8 cellular contexts compared by ENCODE assay signal in genomic region chrX:123860983-123861382, GRCh38. TPM values are rescaled to one million over a fixed set of nuclear protein-coding genes. Genes with fewer than 3 reads are reported as not detected.
DNase-seq lines count a peak whose midpoint lies in the region; ATAC-seq and TF ChIP-seq lines count a peak whose summit lies in the region.

No MANE protein-coding gene starts in this region.

- peak; percentile 6 for DNase-seq in NCI-H2171 treated with DMSO at 0.1 percent for 48 hours (lab: John Stamatoyannopoulos, UW)
- no peak for DNase-seq in NCI-H2171 (lab: John Stamatoyannopoulos, UW)
- peak; percentile 23 for DNase-seq in PC-3
- no peak for DNase-seq in endodermal cell
- DNase-seq in neural crest cell (ENCODE audit: low read depth, low spot score) = no peak
- DNase-seq in GM19238 (ENCODE audit: insufficient read length, low spot score) = no peak
- DNase-seq in activated gamma-delta T cell (lab: John Stamatoyannopoulos, UW) = no peak

- H3K9me3 Mint-ChIP-seq in endodermal cell = peaks cover 66% of the 10 kb centered on the region
- H3K9me3 Mint-ChIP-seq in neural crest cell = no peaks in the 10 kb centered on the region

- no peak for ATAC-seq in PC-3
- ATAC-seq in GM21786 (IDR thresholded peaks at IDR 0.05; ENCODE audit: unreplicated experiment) = no peak

- H2AFZ ChIP-seq in PC-3 (ENCODE audit: low read length) = peak overlapping the region; percentile 69; the same call in 1 of the 2 replicates

- CTCF ChIA-PET in PC-3 (lab: Charles Lee) = no interaction called here

- H4K20me1 ChIP-seq in PC-3 (ENCODE audit: low read length) = no peaks in the 10 kb centered on the region

- H3K27me3 ChIP-seq in PC-3 (ENCODE audit: low read length) = no peaks in the 10 kb centered on the region
- no peaks in the 10 kb centered on the region for H3K27me3 ChIP-seq in endodermal cell (ENCODE audit: control insufficient read depth, insufficient read depth, low read length, poor library complexity, severe bottlenecking)

- H3K9me3 ChIP-seq in PC-3 (ENCODE audit: low read length) = no peaks in the 10 kb centered on the region
- peaks cover 17% of the 10 kb centered on the region for H3K9me3 ChIP-seq in endodermal cell (ENCODE audit: control insufficient read depth, low read length)

- BruUV-seq in PC-3 (replicated peaks; lab: Mats Ljungman, UMichigan) = no TSS peak

- peaks cover 6% of the 10 kb centered on the region for H3F3A ChIP-seq in PC-3 (ENCODE audit: low read length, unreplicated experiment)

- no peaks in the 10 kb centered on the region for H3K9me2 ChIP-seq in PC-3 (replicated peaks; ENCODE audit: low read length)

- H3K4me2 ChIP-seq in PC-3 (ENCODE audit: low read length) = peak overlapping the region; percentile 90

- peak overlapping the region; percentile 90 for H3K4me3 ChIP-seq in PC-3 (ENCODE audit: low read length)
- H3K4me3 ChIP-seq in endodermal cell (ENCODE audit: low read length) = peak overlapping the region; percentile 95

- no peaks in the 10 kb centered on the region for H3K27me3 Mint-ChIP-seq in endodermal cell (ENCODE audit: insufficient read depth)
- H3K27me3 Mint-ChIP-seq in neural crest cell (ENCODE audit: low read depth) = no peaks in the 10 kb centered on the region

- H3K4me3 Mint-ChIP-seq in endodermal cell (peak overlapping the region; percentile 81), neural crest cell (peak overlapping the region; percentile 93)

- intact Hi-C loops in PC-3 (cut with micrococcal nuclease) = loop anchor here (1.0 to 2.0 kb wide), 2 partner anchors 18 to 28 kb away; no protein-coding TSS in a partner anchor

- POLR2A ChIA-PET in PC-3 (lab: Charles Lee; ENCODE audit: unreplicated experiment) = interaction anchor here (0.5 kb wide), 1 partner anchor 21 kb away, joined by 8 read pairs; no protein-coding TSS in a partner anchor

- peak overlapping the region; percentile 58 for H3K27ac Mint-ChIP-seq in endodermal cell
- peak overlapping the region; percentile 52 for H3K27ac Mint-ChIP-seq in neural crest cell (ENCODE audit: unreplicated experiment)

- H3K4me1 Mint-ChIP-seq in endodermal cell (peaks cover 9% of the 10 kb centered on the region), neural crest cell (peaks cover 22% of the 10 kb centered on the region)

- peaks cover 11% of the 10 kb centered on the region for H3K4me1 ChIP-seq in PC-3 (ENCODE audit: insufficient read depth, low read length)
- no peaks in the 10 kb centered on the region for H3K4me1 ChIP-seq in endodermal cell (ENCODE audit: control insufficient read depth, insufficient read depth, low read length)

- H3K9ac ChIP-seq in PC-3 (ENCODE audit: low read length) = peak overlapping the region; percentile 97
- peak overlapping the region; percentile 84 for H3K9ac ChIP-seq in endodermal cell (ENCODE audit: extremely low read depth, low read length, poor library complexity, severe bottlenecking)

- no peaks in the 10 kb centered on the region for H3K36me3 ChIP-seq in PC-3 (ENCODE audit: low read depth, low read length)
- H3K36me3 ChIP-seq in endodermal cell (ENCODE audit: control insufficient read depth, insufficient read depth, low read length) = peaks cover 15% of the 10 kb centered on the region

- WGBS in endodermal cell (ENCODE audit: insufficient coverage in 1 of 2, insufficient read length in 1 of 2), 2 experiments = 29 to 34% methylated on average over 1 to 4 of the region's 4 CpGs

- H3K27ac ChIP-seq in PC-3 (ENCODE audit: low read length) = peak overlapping the region; percentile 91
- H3K27ac ChIP-seq in endodermal cell (ENCODE audit: low read depth, low read length) = peak overlapping the region; percentile 88

- peaks cover 57% of the 10 kb centered on the region for H3K79me2 ChIP-seq in PC-3 (ENCODE audit: low read length)

- peaks cover 6% of the 10 kb centered on the region for H3K36me3 Mint-ChIP-seq in endodermal cell (ENCODE audit: low read depth)
- H3K36me3 Mint-ChIP-seq in neural crest cell (ENCODE audit: low read depth) = peaks cover 6% of the 10 kb centered on the region

- TF ChIP-seq CTCF in PC-3 (conservative IDR thresholded peaks at IDR 0.05; ENCODE audit: low read depth, low read length) (no peak), endodermal cell (conservative IDR thresholded peaks at IDR 0.05) (no peak), neural crest cell (conservative IDR thresholded peaks at IDR 0.05) (no peak)

RNA-seq across cellular contexts. Expression of gene XIAP, which starts 1.1 kb away (rescaled TPM):
- total RNA-seq in PC-3 (2014; rRNA removed) = 29.2 and 35.8 TPM in 2 replicates
- total RNA-seq in endodermal cell = 10 to 100 TPM; 59.1 to 59.8 TPM
- polyA plus RNA-seq in endodermal cell (2013, experiment 1 of 2) = 21.5 TPM
- 18.1 TPM for polyA plus RNA-seq in endodermal cell (2013, experiment 2 of 2)
- 34.1 and 34.4 TPM in 2 replicates for total RNA-seq in neural crest cell

Comparison
In these comparisons a context has a peak if more than half of its experiments do, and no peak if none do; other contexts are left out.
1. DNase-seq: peak in NCI-H2171 treated with DMSO at 0.1 percent for 48 hours (single experiment) and PC-3 (single experiment); none in NCI-H2171 (single experiment), endodermal cell (single experiment), neural crest cell (single experiment), GM19238 (single experiment) and activated gamma-delta T cell (single experiment).